In the genomic region with DNA sequence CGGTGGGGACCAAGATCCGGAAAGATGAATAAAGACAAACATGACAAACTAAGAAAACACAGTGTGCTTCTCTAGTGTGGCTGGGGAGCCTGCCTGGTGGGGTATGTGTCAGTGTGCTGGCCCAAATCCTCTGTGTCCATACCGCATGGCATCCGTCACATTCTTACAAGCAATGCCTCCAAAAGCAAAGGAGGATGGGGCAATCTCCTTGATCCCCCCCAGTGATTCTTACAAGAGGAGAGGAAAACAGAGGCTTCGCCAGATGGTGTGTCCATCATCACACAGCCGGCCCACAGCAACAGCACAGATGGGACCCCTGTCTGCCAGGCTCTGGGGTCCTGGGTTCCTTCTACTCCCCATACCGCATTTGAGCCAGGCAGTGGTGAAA, we compare ENCODE assay signal across 1 cellular context.
TF ChIP-seq lines count a peak whose summit lies in the region.

No MANE protein-coding gene starts in this region.

TF ChIP-seq in K562, 482 proteins besides CTCF, POLR2A, EP300 and RAD21:
- no peak for TF ChIP-seq TGIF2 (CRISPR knock-in tag; IDR thresholded peaks at IDR 0.05)
- TF ChIP-seq, protein P1, sequence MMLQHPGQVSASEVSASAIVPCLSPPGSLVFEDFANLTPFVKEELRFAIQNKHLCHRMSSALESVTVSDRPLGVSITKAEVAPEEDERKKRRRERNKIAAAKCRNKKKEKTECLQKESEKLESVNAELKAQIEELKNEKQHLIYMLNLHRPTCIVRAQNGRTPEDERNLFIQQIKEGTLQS (IDR thresholded peaks at IDR 0.05): no peak
- TF ChIP-seq, protein P1 (CRISPR knock-in tag; conservative IDR thresholded peaks at IDR 0.05): 0 out of 2 replicates have a peak, but pooled peaks have one; percentile 17
- TF ChIP-seq, protein P2, sequence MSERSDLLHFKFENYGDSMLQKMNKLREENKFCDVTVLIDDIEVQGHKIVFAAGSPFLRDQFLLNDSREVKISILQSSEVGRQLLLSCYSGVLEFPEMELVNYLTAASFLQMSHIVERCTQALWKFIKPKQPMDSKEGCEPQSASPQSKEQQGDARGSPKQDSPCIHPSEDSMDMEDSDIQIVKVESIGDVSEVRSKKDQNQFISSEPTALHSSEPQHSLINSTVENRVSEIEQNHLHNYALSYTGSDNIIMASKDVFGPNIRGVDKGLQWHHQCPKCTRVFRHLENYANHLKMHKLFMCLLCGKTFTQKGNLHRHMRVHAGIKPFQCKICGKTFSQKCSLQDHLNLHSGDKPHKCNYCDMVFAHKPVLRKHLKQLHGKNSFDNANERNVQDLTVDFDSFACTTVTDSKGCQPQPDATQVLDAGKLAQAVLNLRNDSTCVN (CRISPR knock-in tag; IDR thresholded peaks at IDR 0.05): no peak
- TF ChIP-seq, protein P3, sequence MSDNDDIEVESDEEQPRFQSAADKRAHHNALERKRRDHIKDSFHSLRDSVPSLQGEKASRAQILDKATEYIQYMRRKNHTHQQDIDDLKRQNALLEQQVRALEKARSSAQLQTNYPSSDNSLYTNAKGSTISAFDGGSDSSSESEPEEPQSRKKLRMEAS (CRISPR knock-in tag; IDR thresholded peaks at IDR 0.05): peak; percentile 9; the same call in 1 of the 2 replicates
- TF ChIP-seq, protein P4, sequence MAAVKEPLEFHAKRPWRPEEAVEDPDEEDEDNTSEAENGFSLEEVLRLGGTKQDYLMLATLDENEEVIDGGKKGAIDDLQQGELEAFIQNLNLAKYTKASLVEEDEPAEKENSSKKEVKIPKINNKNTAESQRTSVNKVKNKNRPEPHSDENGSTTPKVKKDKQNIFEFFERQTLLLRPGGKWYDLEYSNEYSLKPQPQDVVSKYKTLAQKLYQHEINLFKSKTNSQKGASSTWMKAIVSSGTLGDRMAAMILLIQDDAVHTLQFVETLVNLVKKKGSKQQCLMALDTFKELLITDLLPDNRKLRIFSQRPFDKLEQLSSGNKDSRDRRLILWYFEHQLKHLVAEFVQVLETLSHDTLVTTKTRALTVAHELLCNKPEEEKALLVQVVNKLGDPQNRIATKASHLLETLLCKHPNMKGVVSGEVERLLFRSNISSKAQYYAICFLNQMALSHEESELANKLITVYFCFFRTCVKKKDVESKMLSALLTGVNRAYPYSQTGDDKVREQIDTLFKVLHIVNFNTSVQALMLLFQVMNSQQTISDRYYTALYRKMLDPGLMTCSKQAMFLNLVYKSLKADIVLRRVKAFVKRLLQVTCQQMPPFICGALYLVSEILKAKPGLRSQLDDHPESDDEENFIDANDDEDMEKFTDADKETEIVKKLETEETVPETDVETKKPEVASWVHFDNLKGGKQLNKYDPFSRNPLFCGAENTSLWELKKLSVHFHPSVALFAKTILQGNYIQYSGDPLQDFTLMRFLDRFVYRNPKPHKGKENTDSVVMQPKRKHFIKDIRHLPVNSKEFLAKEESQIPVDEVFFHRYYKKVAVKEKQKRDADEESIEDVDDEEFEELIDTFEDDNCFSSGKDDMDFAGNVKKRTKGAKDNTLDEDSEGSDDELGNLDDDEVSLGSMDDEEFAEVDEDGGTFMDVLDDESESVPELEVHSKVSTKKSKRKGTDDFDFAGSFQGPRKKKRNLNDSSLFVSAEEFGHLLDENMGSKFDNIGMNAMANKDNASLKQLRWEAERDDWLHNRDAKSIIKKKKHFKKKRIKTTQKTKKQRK (IDR thresholded peaks at IDR 0.05; ENCODE audit: borderline replicate concordance, low read depth, low read length): no peak
- no peak for TF ChIP-seq FOXA3 (CRISPR knock-in tag; conservative IDR thresholded peaks at IDR 0.05 in 1 of 2, IDR thresholded peaks at IDR 0.05 in 1 of 2)
- TF ChIP-seq U2AF1 (optimal IDR thresholded peaks at IDR 0.05; ENCODE audit: low read depth, low read length): no peak
- no peak for TF ChIP-seq CHD1 (IDR thresholded peaks at IDR 0.05; ENCODE audit: low read length)
- TF ChIP-seq CCNT2 (IDR thresholded peaks at IDR 0.05; ENCODE audit: borderline replicate concordance, extremely low read depth, insufficient read length, low read depth, low read length): no peak
- TF ChIP-seq, protein P5, sequence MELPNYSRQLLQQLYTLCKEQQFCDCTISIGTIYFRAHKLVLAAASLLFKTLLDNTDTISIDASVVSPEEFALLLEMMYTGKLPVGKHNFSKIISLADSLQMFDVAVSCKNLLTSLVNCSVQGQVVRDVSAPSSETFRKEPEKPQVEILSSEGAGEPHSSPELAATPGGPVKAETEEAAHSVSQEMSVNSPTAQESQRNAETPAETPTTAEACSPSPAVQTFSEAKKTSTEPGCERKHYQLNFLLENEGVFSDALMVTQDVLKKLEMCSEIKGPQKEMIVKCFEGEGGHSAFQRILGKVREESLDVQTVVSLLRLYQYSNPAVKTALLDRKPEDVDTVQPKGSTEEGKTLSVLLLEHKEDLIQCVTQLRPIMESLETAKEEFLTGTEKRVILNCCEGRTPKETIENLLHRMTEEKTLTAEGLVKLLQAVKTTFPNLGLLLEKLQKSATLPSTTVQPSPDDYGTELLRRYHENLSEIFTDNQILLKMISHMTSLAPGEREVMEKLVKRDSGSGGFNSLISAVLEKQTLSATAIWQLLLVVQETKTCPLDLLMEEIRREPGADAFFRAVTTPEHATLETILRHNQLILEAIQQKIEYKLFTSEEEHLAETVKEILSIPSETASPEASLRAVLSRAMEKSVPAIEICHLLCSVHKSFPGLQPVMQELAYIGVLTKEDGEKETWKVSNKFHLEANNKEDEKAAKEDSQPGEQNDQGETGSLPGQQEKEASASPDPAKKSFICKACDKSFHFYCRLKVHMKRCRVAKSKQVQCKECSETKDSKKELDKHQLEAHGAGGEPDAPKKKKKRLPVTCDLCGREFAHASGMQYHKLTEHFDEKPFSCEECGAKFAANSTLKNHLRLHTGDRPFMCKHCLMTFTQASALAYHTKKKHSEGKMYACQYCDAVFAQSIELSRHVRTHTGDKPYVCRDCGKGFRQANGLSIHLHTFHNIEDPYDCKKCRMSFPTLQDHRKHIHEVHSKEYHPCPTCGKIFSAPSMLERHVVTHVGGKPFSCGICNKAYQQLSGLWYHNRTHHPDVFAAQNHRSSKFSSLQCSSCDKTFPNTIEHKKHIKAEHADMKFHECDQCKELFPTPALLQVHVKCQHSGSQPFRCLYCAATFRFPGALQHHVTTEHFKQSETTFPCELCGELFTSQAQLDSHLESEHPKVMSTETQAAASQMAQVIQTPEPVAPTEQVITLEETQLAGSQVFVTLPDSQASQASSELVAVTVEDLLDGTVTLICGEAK (IDR thresholded peaks at IDR 0.05): 0 out of 2 replicates have a peak, but pooled peaks have one; percentile 19
- TF ChIP-seq, protein P5 (CRISPR knock-in tag; IDR thresholded peaks at IDR 0.05): no peak
- TF ChIP-seq, protein P6, sequence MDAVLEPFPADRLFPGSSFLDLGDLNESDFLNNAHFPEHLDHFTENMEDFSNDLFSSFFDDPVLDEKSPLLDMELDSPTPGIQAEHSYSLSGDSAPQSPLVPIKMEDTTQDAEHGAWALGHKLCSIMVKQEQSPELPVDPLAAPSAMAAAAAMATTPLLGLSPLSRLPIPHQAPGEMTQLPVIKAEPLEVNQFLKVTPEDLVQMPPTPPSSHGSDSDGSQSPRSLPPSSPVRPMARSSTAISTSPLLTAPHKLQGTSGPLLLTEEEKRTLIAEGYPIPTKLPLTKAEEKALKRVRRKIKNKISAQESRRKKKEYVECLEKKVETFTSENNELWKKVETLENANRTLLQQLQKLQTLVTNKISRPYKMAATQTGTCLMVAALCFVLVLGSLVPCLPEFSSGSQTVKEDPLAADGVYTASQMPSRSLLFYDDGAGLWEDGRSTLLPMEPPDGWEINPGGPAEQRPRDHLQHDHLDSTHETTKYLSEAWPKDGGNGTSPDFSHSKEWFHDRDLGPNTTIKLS (IDR thresholded peaks at IDR 0.05; ENCODE audit: borderline replicate concordance, low read depth): 0 out of 2 replicates have a peak, but pooled peaks have one; percentile 3
- TF ChIP-seq, protein P7, sequence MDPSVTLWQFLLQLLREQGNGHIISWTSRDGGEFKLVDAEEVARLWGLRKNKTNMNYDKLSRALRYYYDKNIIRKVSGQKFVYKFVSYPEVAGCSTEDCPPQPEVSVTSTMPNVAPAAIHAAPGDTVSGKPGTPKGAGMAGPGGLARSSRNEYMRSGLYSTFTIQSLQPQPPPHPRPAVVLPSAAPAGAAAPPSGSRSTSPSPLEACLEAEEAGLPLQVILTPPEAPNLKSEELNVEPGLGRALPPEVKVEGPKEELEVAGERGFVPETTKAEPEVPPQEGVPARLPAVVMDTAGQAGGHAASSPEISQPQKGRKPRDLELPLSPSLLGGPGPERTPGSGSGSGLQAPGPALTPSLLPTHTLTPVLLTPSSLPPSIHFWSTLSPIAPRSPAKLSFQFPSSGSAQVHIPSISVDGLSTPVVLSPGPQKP (CRISPR knock-in tag; IDR thresholded peaks at IDR 0.05): no peak
- no peak for TF ChIP-seq TRIM28 (IDR thresholded peaks at IDR 0.05)
TF ChIP-seq in K562: peak in this region for 4.
